Comparison of ENCODE assay signal across 14 cellular contexts in the genomic region with DNA sequence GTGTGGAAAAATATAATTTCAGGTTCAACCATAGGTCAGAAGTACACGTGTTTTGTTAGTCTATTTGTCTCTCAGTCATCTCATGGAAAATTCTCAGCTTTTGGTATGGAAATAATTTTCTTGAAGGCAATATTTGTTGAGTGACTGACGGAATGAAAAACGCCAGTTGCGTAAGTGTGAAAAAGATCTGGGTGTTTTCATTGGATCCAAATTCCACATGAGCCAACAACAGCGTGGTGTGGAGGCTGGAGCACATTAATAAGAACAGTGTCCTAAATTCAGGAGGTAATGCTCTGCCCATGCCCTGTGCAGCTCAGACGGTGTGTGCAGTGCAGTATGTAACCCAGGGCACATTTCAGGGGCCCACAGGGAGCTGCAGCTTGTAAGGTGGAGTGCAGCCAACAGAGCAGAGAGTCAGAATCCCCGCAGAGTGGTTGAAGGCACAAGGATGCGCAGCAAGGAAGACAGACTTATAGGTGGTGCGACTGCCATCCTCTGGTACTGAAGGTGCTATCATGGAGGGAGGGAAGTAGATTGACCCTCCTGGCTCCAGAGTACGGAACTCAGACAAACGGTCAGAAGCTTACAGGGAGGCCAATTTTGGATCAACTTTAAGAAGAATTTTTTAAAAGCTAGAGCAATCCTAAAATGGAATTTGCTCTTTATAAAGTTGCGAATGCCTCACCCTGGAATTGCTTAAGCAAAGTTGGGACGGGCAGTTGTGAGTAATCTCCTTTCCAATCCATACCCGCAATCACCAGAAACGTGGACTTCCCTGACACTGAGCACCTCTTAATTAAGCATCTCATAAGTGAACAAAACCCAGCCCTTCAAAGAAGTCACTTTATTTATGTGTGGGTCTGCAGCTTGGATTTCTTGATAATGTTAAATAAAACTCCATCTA. TPM values are rescaled to one million over a fixed set of nuclear protein-coding genes. Genes with fewer than 3 reads are reported as not detected.
DNase-seq lines count a peak whose midpoint lies in the region; ATAC-seq, FAIRE-seq and TF ChIP-seq lines count a peak whose summit lies in the region.
"Had no signal": no experiment of that assay in that cellular context is flagged by ENCODE, and none has a peak within 500 bp of the region (broad histone marks: within the 10 kb centered on the region; RNA-seq: fewer than 3 reads in every experiment).

No MANE protein-coding gene starts in this region.

- peak overlapping the region in 1 of 3 experiments; percentile 11 for H3K4me3 ChIP-seq in keratinocyte (ENCODE audit: control insufficient read depth in 2 of 3, extremely low read depth in 1 of 3, insufficient read depth in 2 of 3, low read depth in 1 of 3, low read length in 3 of 3)
- peak overlapping the region in 1 of 5 donors; percentile 7 for H3K4me3 ChIP-seq in subcutaneous abdominal adipose tissue (ENCODE audit: low read depth in 1 of 5, low read length in 5 of 5)
- H3K4me3 ChIP-seq in testis: no peak overlapping the region
- H3K4me3 ChIP-seq: hepatocyte had no signal

- peak; percentile 65 for DNase-seq in NCI-H226
- no peak for DNase-seq in epithelial cell of prostate (ENCODE audit: low read depth, low spot score)
- no peak for DNase-seq in keratinocyte (ENCODE audit: low read depth, low spot score)
- DNase-seq in testis: no peak
- no peak for DNase-seq in NCI-H748 treated with DMSO at 0.1 percent for 48 hours (lab: John Stamatoyannopoulos, UW)
- DNase-seq: activated CD4-positive, CD25-positive, alpha-beta regulatory T cell treated with anti-CD3 and anti-CD28 coated beads, Interleukin-2, amount 50 U/mL, for 72 hours; H7; occipital lobe; stimulated activated CD4-positive, alpha-beta T cell treated with anti-CD3 and anti-CD28 coated beads, Interleukin-4, amount 100 ng/mL, for 24 hours; stimulated activated naive CD4-positive, alpha-beta T cell had no signal

- H3K4me1 ChIP-seq in keratinocyte (ENCODE audit: control insufficient read depth, extremely low read depth, insufficient read depth, low read length) (peaks cover 66% of the 10 kb centered on the region), subcutaneous abdominal adipose tissue (ENCODE audit: control insufficient read depth in 5 of 5, insufficient read depth in 5 of 5, low read length in 5 of 5) (peaks cover 12 to 55% (median 48%) of the 10 kb centered on the region in 5 donors), testis (no peaks in the 10 kb centered on the region)

- intact Hi-C loops in testis (cut with DNase I; ENCODE audit: low total_unique reads): no loop called here

- H3K27me3 ChIP-seq in keratinocyte (ENCODE audit: control insufficient read depth, extremely low read depth, insufficient read depth, low read length): no peaks in the 10 kb centered on the region
- no peaks in the 10 kb centered on the region for H3K27me3 ChIP-seq in subcutaneous abdominal adipose tissue (ENCODE audit: control insufficient read depth in 5 of 5, insufficient read depth in 4 of 5, low read length in 5 of 5)
- no peaks in the 10 kb centered on the region for H3K27me3 ChIP-seq in testis
- H3K27me3 ChIP-seq: hepatocyte had no signal

- no peak overlapping the region for H2AFZ ChIP-seq in keratinocyte (ENCODE audit: control insufficient read depth, low read length)
- H2AFZ ChIP-seq: hepatocyte had no signal

- peaks cover 16 to 48% of the 10 kb centered on the region in 2 experiments for H3K36me3 ChIP-seq in keratinocyte (ENCODE audit: control insufficient read depth in 2 of 2, extremely low read depth in 1 of 2, insufficient read depth in 2 of 2, low read length in 2 of 2)
- no peaks in the 10 kb centered on the region for H3K36me3 ChIP-seq in subcutaneous abdominal adipose tissue (ENCODE audit: control insufficient read depth in 5 of 5, insufficient read depth in 5 of 5, low read length in 5 of 5)
- H3K36me3 ChIP-seq in testis (ENCODE audit: low read depth, missing control alignments): no peaks in the 10 kb centered on the region

- dilution Hi-C loops in keratinocyte (cut with MboI; ENCODE audit: extremely low pct_ligation_motif_present, low sequenced_read_pairs): no loop called here

- H3K9ac ChIP-seq in keratinocyte (ENCODE audit: control insufficient read depth, extremely low read depth, insufficient read depth, low read length): peak overlapping the region; percentile 65
- peak overlapping the region in 1 of 5 donors; percentile 58 for H3K9ac ChIP-seq in subcutaneous abdominal adipose tissue (ENCODE audit: low read length in 5 of 5)

- peaks cover 2% of the 10 kb centered on the region for H3K9me1 ChIP-seq in keratinocyte (ENCODE audit: control insufficient read depth, extremely low read depth, insufficient read depth, low read length)

- H3K27ac ChIP-seq in epithelial cell of prostate (peak overlapping the region; percentile 94), keratinocyte (ENCODE audit: control insufficient read depth, insufficient read depth, low read length) (peak overlapping the region; percentile 99), subcutaneous abdominal adipose tissue (ENCODE audit: low read depth, low read length) (peak overlapping the region; percentile 89), testis (no peak overlapping the region)
- H3K27ac ChIP-seq: hepatocyte had no signal

- H3K79me2 ChIP-seq in keratinocyte (ENCODE audit: control insufficient read depth, insufficient read depth, low read length): peaks cover 92% of the 10 kb centered on the region

- 74 to 77% methylated on average over 15 of the region's 15 CpGs for WGBS in testis, 2 donors

- peak; percentile 71 for FAIRE-seq in keratinocyte (lab: Jason Lieb, UNC)

- H3K9me3 ChIP-seq in keratinocyte (ENCODE audit: control insufficient read depth, low read depth, low read length): no peaks in the 10 kb centered on the region
- no peaks in the 10 kb centered on the region for H3K9me3 ChIP-seq in subcutaneous abdominal adipose tissue (ENCODE audit: control insufficient read depth in 5 of 5, low read length in 5 of 5)
- no peaks in the 10 kb centered on the region for H3K9me3 ChIP-seq in testis

- TF ChIP-seq POLR2A in testis (IDR thresholded peaks at IDR 0.05): no peak

- peak overlapping the region; percentile 88 for H3K4me2 ChIP-seq in keratinocyte (ENCODE audit: control insufficient read depth, extremely low read depth, insufficient read depth, low read depth, low read length)
- H3K4me2 ChIP-seq: hepatocyte had no signal

- ATAC-seq in HG02798 (IDR thresholded peaks at IDR 0.05; ENCODE audit: poor library complexity, unreplicated experiment): no peak
- ATAC-seq in GM21825 (IDR thresholded peaks at IDR 0.05; ENCODE audit: unreplicated experiment): no peak

- H4K20me1 ChIP-seq in keratinocyte (ENCODE audit: control insufficient read depth, extremely low read depth, insufficient read depth, low read length): no peaks in the 10 kb centered on the region

- TF ChIP-seq CTCF in keratinocyte (optimal IDR thresholded peaks at IDR 0.05 in 1 of 3, IDR thresholded peaks at IDR 0.05 in 1 of 3, conservative IDR thresholded peaks at IDR 0.05 in 1 of 3; ENCODE audit: extremely low read depth in 1 of 3, insufficient read depth in 2 of 3, low read length in 3 of 3): peak in 2 of 3 experiments; percentile 18 to 48
- no peak for TF ChIP-seq CTCF in testis (IDR thresholded peaks at IDR 0.05)

RNA-seq across cellular contexts. Expression of a gene that starts 38.0 kb away (rescaled TPM):
- polyA plus RNA-seq in keratinocyte (109 to 159 TPM (median 120 TPM) in 3 replicates), testis (ENCODE audit: insufficient read depth, low read depth, low replicate concordance) (11.0 TPM)
- 54.6 TPM for polyA plus RNA-seq in keratinocyte (2011; ENCODE audit: low read depth)
- 58.5 and 79.5 TPM in 2 replicates for polyA plus RNA-seq in keratinocyte (2011; cell fraction: cytosol; rRNA removed)
- 351 and 352 TPM in 2 replicates for polyA plus RNA-seq in keratinocyte (2011; cell fraction: nucleus; rRNA removed)
- 75.7 and 124 TPM in 2 replicates for polyA plus RNA-seq in keratinocyte (2012; ENCODE audit: low replicate concordance)
- 306 to 451 TPM (median 333 TPM) in 3 replicates for polyA minus RNA-seq in keratinocyte
- polyA minus RNA-seq in keratinocyte (2011; cell fraction: cytosol; rRNA and poly(A)+ RNA removed): 216 TPM
- polyA minus RNA-seq in keratinocyte (2011; cell fraction: nucleus; rRNA and poly(A)+ RNA removed): 624 and 980 TPM in 2 replicates
- 10 to 100 TPM; 18.2 to 45.0 TPM for total RNA-seq in testis

Comparison
In these comparisons a context has a peak if more than half of its experiments do, and no peak if none do; other contexts are left out.
1. H3K27ac ChIP-seq: peak in epithelial cell of prostate (single experiment), keratinocyte (single experiment) and subcutaneous abdominal adipose tissue (single experiment); none in testis (0 of 2).
2. CTCF ChIP-seq: peak in keratinocyte (2 of 3); none in testis (0 of 3).